Comparison of ENCODE assay signal across 9 cellular contexts in genomic region chr9:123343428-123344272, GRCh38. TPM values are rescaled to one million over a fixed set of nuclear protein-coding genes. Genes with fewer than 3 reads are reported as not detected.
DNase-seq lines count a peak whose midpoint lies in the region; ATAC-seq and TF ChIP-seq lines count a peak whose summit lies in the region.
"Had no signal": no experiment of that assay in that cellular context is flagged by ENCODE, and none has a peak within 500 bp of the region (broad histone marks: within the 10 kb centered on the region; RNA-seq: fewer than 3 reads in every experiment).

No MANE protein-coding gene starts in this region.

- H3K36me3 ChIP-seq in BLaER1 treated with 17β-estradiol and CSF1 and Interleukin-3, amounts not matched to agents 10 nM and 100 nM, result no peaks in the 10 kb centered on the region

- peak overlapping the region in 4 of 10 experiments; percentile 2 to 8 (median 8); a peak in 1 of 20 replicates for H3K4me3 ChIP-seq in BLaER1 treated with 17β-estradiol and CSF1 and Interleukin-3, amounts not matched to agents 10 nM and 100 nM
- H3K4me3 ChIP-seq in dorsolateral prefrontal cortex, result no peak overlapping the region

- ATAC-seq in GM19351 (IDR thresholded peaks at IDR 0.05; ENCODE audit: unreplicated experiment) (peak; percentile 39), HG03378 (IDR thresholded peaks at IDR 0.05; ENCODE audit: unreplicated experiment) (peak; percentile 32), HG02840 (IDR thresholded peaks at IDR 0.05; ENCODE audit: low FRiP score, unreplicated experiment) (no peak)

- no peak for TF ChIP-seq CTCF in dorsolateral prefrontal cortex (IDR thresholded peaks at IDR 0.05 in 54 of 56, conservative IDR thresholded peaks at IDR 0.05 in 2 of 56; ENCODE audit: low read depth in 1 of 56, partially characterized antibody in 56 of 56)

- H3K4me2 ChIP-seq in BLaER1 treated with 17β-estradiol and CSF1 and Interleukin-3, amounts not matched to agents 10 nM and 100 nM, result peak overlapping the region; percentile 69 to 95 (median 91)

- H3K27ac ChIP-seq in BLaER1 treated with 17β-estradiol and CSF1 and Interleukin-3, amounts not matched to agents 10 nM and 100 nM, result peak overlapping the region in 10 of 11 experiments; percentile 3 to 99 (median 95); a peak in 18 of 22 replicates
- peak overlapping the region in 46 of 59 donors; percentile 2 to 93 (median 66) for H3K27ac ChIP-seq in dorsolateral prefrontal cortex

- DNase-seq in dorsolateral prefrontal cortex (no peak), NOMO-1 treated with dmso at 0.1 percent for 144 hours (lab: John Stamatoyannopoulos, UW; ENCODE audit: unreplicated experiment) (no peak), dedifferentiated amniotic fluid mesenchymal stem cell (ENCODE audit: extremely low spot score) (no peak), hypothalamus (lab: John Stamatoyannopoulos, UW) (no peak)
- DNase-seq: NCI-H1092 treated with DMSO at 0.1 percent for 48 hours had no signal

- H3K9me3 ChIP-seq in BLaER1 treated with 17β-estradiol and CSF1 and Interleukin-3, amounts not matched to agents 10 nM and 100 nM (replicated peaks in 1 of 11), result no peaks in the 10 kb centered on the region

- H4K20me1 ChIP-seq in BLaER1 treated with 17β-estradiol and CSF1 and Interleukin-3, amounts not matched to agents 10 nM and 100 nM, result no peaks in the 10 kb centered on the region

- no peaks in the 10 kb centered on the region for H3K27me3 ChIP-seq in BLaER1 treated with 17β-estradiol and CSF1 and Interleukin-3, amounts not matched to agents 10 nM and 100 nM
- H3K27me3 ChIP-seq in dorsolateral prefrontal cortex, result no peaks in the 10 kb centered on the region

- H3K9ac ChIP-seq in BLaER1 treated with 17β-estradiol and CSF1 and Interleukin-3, amounts not matched to agents 10 nM and 100 nM, result peak overlapping the region in 9 of 11 experiments; percentile 42 to 92 (median 58); a peak in 15 of 22 replicates

- H3K4me1 ChIP-seq in BLaER1 treated with 17β-estradiol and CSF1 and Interleukin-3, amounts not matched to agents 10 nM and 100 nM, result peaks cover 65 to 90% (median 81%) of the 10 kb centered on the region in 10 experiments

- intact Hi-C loops in dorsolateral prefrontal cortex (cut with DNase I), result no loop called here

RNA-seq across cellular contexts. Expression of gene CRB2, which starts 12.3 kb away (rescaled TPM):
- 100 to 1,000 TPM in 1 of 120 experiments, 10 to 100 TPM in 119; 14.5 to 102 (median 32.1) TPM for total RNA-seq in dorsolateral prefrontal cortex
